Comparison of ENCODE assay signal across 8 cellular contexts in genomic region chr19:32041681-32042292, GRCh38.
DNase-seq lines count a peak whose midpoint lies in the region; ATAC-seq and TF ChIP-seq lines count a peak whose summit lies in the region.

No MANE protein-coding gene starts in this region.

- no peaks in the 10 kb centered on the region for H3K9me3 ChIP-seq in BE2C

- in situ Hi-C loops in astrocyte of the spinal cord (cut with HindIII; ENCODE audit: low sequenced_read_pairs), result no loop called here

- no peaks in the 10 kb centered on the region for H3K4me1 ChIP-seq in BE2C

- ATAC-seq in HG02571 (IDR thresholded peaks at IDR 0.05; ENCODE audit: unreplicated experiment), result no peak

- TF ChIP-seq CTCF in BE2C (IDR thresholded peaks at IDR 0.05; ENCODE audit: low read depth, low read length), result peak; percentile 84
- peak; percentile 75 for TF ChIP-seq CTCF in astrocyte of the spinal cord (IDR thresholded peaks at IDR 0.05; ENCODE audit: low read depth, low read length)

- H3K36me3 ChIP-seq in BE2C, result no peaks in the 10 kb centered on the region

- H3K27me3 ChIP-seq in BE2C, result peaks cover 15% of the 10 kb centered on the region

- peak overlapping the region; percentile 28; the same call in 1 of the 2 replicates for H3K4me3 ChIP-seq in BE2C (ENCODE audit: low read depth, low read length)
- H3K4me3 ChIP-seq in Jurkat, Clone E6-1 (ENCODE audit: low read length), result no peak overlapping the region
- H3K4me3 ChIP-seq in astrocyte of the spinal cord (ENCODE audit: low read depth, low read length), result no peak overlapping the region

- DNase-seq in BE2C (peak; percentile 60), astrocyte of the spinal cord (ENCODE audit: low read depth, low spot score) (peak; percentile 29), inferior parietal cortex (ENCODE audit: extremely low spot score) (peak; percentile 69), NCI-H128 (lab: John Stamatoyannopoulos, UW; ENCODE audit: unreplicated experiment) (no peak), dedifferentiated amniotic fluid mesenchymal stem cell (ENCODE audit: extremely low spot score) (no peak)
- peak; percentile 36 for DNase-seq in Jurkat, Clone E6-1 (ENCODE audit: low read depth, low spot score)
- DNase-seq in stimulated activated CD4-positive, alpha-beta T cell treated with anti-CD3 and anti-CD28 coated beads, TNF-alpha, amount 100 ng/mL, for 48 hours (ENCODE audit: low read depth in 3 of 3), result peak in 2 of 3 donors; percentile 14 to 18

Comparison
In these comparisons a context has a peak if more than half of its experiments do, and no peak if none do; other contexts are left out.
1. DNase-seq: peak in BE2C (single experiment), Jurkat, Clone E6-1 (single experiment), astrocyte of the spinal cord (single experiment), inferior parietal cortex (single experiment) and stimulated activated CD4-positive, alpha-beta T cell treated with anti-CD3 and anti-CD28 coated beads, TNF-alpha, amount 100 ng/mL, for 48 hours (2 of 3); none in NCI-H128 (single experiment) and dedifferentiated amniotic fluid mesenchymal stem cell (single experiment).